Comparison of ENCODE assay signal across 9 cellular contexts in genomic region chr6:44256291-44257006, GRCh38. TPM values are rescaled to one million over a fixed set of nuclear protein-coding genes. Genes with fewer than 3 reads are reported as not detected.
DNase-seq lines count a peak whose midpoint lies in the region; TF ChIP-seq lines count a peak whose summit lies in the region.
"Had no signal": no experiment of that assay in that cellular context is flagged by ENCODE, and none has a peak within 500 bp of the region (broad histone marks: within the 10 kb centered on the region; RNA-seq: fewer than 3 reads in every experiment).

No MANE protein-coding gene starts in this region.

- POLR2A ChIA-PET in AG04449 (lab: Yijun Ruan, JAX): interaction anchor here (0.7 to 3.4 kb wide), 3 partner anchors 9 to 84 kb away, joined by 3 to 109 read pairs (median 3); partner anchors contain the start of gene HSP90AB1

- DNase-seq in AG04449 (ENCODE audit: low read depth, low spot score) (no peak), H7 (peak; percentile 73), glomerular visceral epithelial cell (ENCODE audit: extremely low spot score) (peak; percentile 33), skeletal muscle cell (ENCODE audit: low read depth) (no peak), T-helper 9 cell (no peak), AML-193 (lab: John Stamatoyannopoulos, UW) (no peak), GM20000 (ENCODE audit: low spot score) (no peak)
- peak; percentile 75 for DNase-seq in activated CD8-positive, alpha-beta memory T cell treated with anti-CD3 and anti-CD28 coated beads, Interleukin-2, amount 50 U/mL, for 48 hours

- H3K4me3 ChIP-seq in AG04449 (ENCODE audit: low read depth, low read length) (peak overlapping the region; percentile 88), H7 (ENCODE audit: insufficient read depth, low read depth, low read length) (peak overlapping the region; percentile 70), skeletal muscle cell (ENCODE audit: low read depth, low read length) (peak overlapping the region; percentile 88)

- TF ChIP-seq CTCF in AG04449 (IDR thresholded peaks at IDR 0.05; ENCODE audit: insufficient read depth, low read length, missing control alignments): no peak
- no peak for TF ChIP-seq CTCF in GM20000 (IDR thresholded peaks at IDR 0.05; ENCODE audit: extremely low read depth, missing control alignments)

- peaks cover 43% of the 10 kb centered on the region for H3K36me3 ChIP-seq in H7 (replicated peaks; ENCODE audit: control insufficient read depth, insufficient read depth, low read length)

- CTCF ChIA-PET in AG04449 (lab: Yijun Ruan, JAX): interaction anchor here (0.5 to 7.4 kb wide), 24 partner anchors 9 to 158 kb away, joined by 3 to 73 read pairs (median 4); partner anchors contain the start of genes AARS2, CAPN11, HSP90AB1 and TMEM151B

- H3K27me3 ChIP-seq in H7 (ENCODE audit: control insufficient read depth, insufficient read depth, low read length): no peaks in the 10 kb centered on the region

RNA-seq across cellular contexts. Expression of gene SLC35B2, which starts 0.9 kb away (rescaled TPM):
- 27.2 and 28.7 TPM in 2 replicates for total RNA-seq in H7 (2014; rRNA removed; shearing (Covaris generic))

RNA-seq across cellular contexts. Expression of gene NFKBIE, which starts 8.9 kb away (rescaled TPM):
- 9.7 and 12.3 TPM in 2 replicates for total RNA-seq in H7 (2014; rRNA removed; shearing (Covaris generic))

RNA-seq across cellular contexts. Expression of gene HSP90AB1, which starts 9.5 kb away (rescaled TPM):
- total RNA-seq in H7 (2014; rRNA removed; shearing (Covaris generic)): 1,821 and 1,973 TPM in 2 replicates

RNA-seq across cellular contexts. Expression of gene TMEM151B, which starts 13.8 kb away (rescaled TPM):
- 0.70 and 0.83 TPM in 2 replicates for total RNA-seq in H7 (2014; rRNA removed; shearing (Covaris generic))
- total RNA-seq: myocyte had no signal

RNA-seq across cellular contexts. Expression of gene SLC29A1, which starts 33.1 kb away (rescaled TPM):
- total RNA-seq in H7 (2014; rRNA removed; shearing (Covaris generic)): 68.6 and 71.9 TPM in 2 replicates

Comparison
In these comparisons a context has a peak if more than half of its experiments do, and no peak if none do; other contexts are left out.
1. DNase-seq: peak in H7 (single experiment), activated CD8-positive, alpha-beta memory T cell treated with anti-CD3 and anti-CD28 coated beads, Interleukin-2, amount 50 U/mL, for 48 hours (single experiment) and glomerular visceral epithelial cell (single experiment); none in AG04449 (single experiment), skeletal muscle cell (single experiment), T-helper 9 cell (single experiment), AML-193 (0 of 2) and GM20000 (single experiment).
2. Peak in every context shown above with its lines, with median percentiles within 50 percentile points of each other: H3K4me3 ChIP-seq.